ENCODE assay signal across 33 cellular contexts in genomic region chr10:111811515-111811914, GRCh38.
"Had no signal": no experiment of that assay in that cellular context is flagged by ENCODE, and none has a peak within 500 bp of the region (broad histone marks: within the 10 kb centered on the region; RNA-seq: fewer than 3 reads in every experiment).

No MANE protein-coding gene starts in this region.

- H3K4me1 ChIP-seq: adrenal gland, body of pancreas, breast epithelium had no signal

- H3K36me3 ChIP-seq: adrenal gland, brain microvascular endothelial cell, breast epithelium had no signal

- ATAC-seq: activated CD8-positive, alpha-beta T cell treated with anti-CD3 and anti-CD28 coated beads for 36 hours; activated naive CD4-positive, alpha-beta T cell treated with anti-CD3 and anti-CD28 coated beads, Interleukin-2, amount 50 U/mL, for 72 hours; activated T-cell treated with anti-CD3 and anti-CD28 coated beads, Interleukin-2, amount 50 U/mL, for 4 hours; activated T-cell treated with anti-CD3 and anti-CD28 coated beads, Interleukin-2, amount 50 U/mL, for 72 hours; activated T-helper 17 cell treated with anti-CD3 and anti-CD28 coated beads, Interleukin-2, amount 50 U/mL, for 72 hours; body of pancreas had no signal

- H3K27ac ChIP-seq: adrenal gland, body of pancreas, brain microvascular endothelial cell, breast epithelium, VCaP had no signal

- DNase-seq: activated B cell treated with CpG ODN at 0.5 μM for 24 hours; activated CD4-positive, alpha-beta memory T cell treated with anti-CD3 and anti-CD28 coated beads for 36 hours; activated CD4-positive, alpha-beta T cell treated with anti-CD3 and anti-CD28 coated beads for 4 hours; activated CD4-positive, alpha-beta T cell treated with anti-CD3 and anti-CD28 coated beads, Interleukin-2, amount 10 ng/mL, durations not matched to agents 24 days and 14 days; activated CD4-positive, alpha-beta T cell treated with anti-CD3 and anti-CD28 coated beads, Interleukin-2, amount 50 U/mL, for 1 hour; activated CD4-positive, alpha-beta T cell treated with anti-CD3 and anti-CD28 coated beads, Interleukin-2, amount 50 U/mL, for 4 hours; activated CD4-positive, CD25-positive, alpha-beta regulatory T cell treated with anti-CD3 and anti-CD28 coated beads, Interleukin-2, amount 50 U/mL, for 72 hours; activated CD8-positive, alpha-beta memory T cell treated with anti-CD3 and anti-CD28 coated beads, Interleukin-2, amount 50 U/mL, for 4 hours; activated CD8-positive, alpha-beta T cell treated with anti-CD3 and anti-CD28 coated beads for 36 hours; activated effector memory CD4-positive, alpha-beta T cell treated with anti-CD3 and anti-CD28 coated beads, Interleukin-2, amount 50 U/mL, for 16 hours; activated gamma-delta T cell treated with Interleukin-2 at 50 U/mL for 16 hours; activated naive CD4-positive, alpha-beta T cell; activated naive CD4-positive, alpha-beta T cell treated with anti-CD3 and anti-CD28 coated beads for 36 hours; activated naive CD4-positive, alpha-beta T cell treated with anti-CD3 and anti-CD28 coated beads, Interleukin-2, amount 50 U/mL, for 16 hours; activated naive CD8-positive, alpha-beta T cell treated with anti-CD3 and anti-CD28 coated beads for 36 hours; activated T-cell treated with anti-CD3 and anti-CD28 coated beads for 4 hours; activated T-cell treated with anti-CD3 and anti-CD28 coated beads, Interleukin-2, amount 50 U/mL, for 1 hour; activated T-cell treated with anti-CD3 and anti-CD28 coated beads, Interleukin-2, amount 50 U/mL, for 4 hours; activated T-cell treated with anti-CD3 and anti-CD28 coated beads, Interleukin-2, amount 50 U/mL, for 72 hours; adrenal gland; amniotic stem cell; aorta; body of pancreas; brain microvascular endothelial cell; central memory CD4-positive, alpha-beta T cell; T-helper 2 cell; T-helper 9 cell had no signal

- H3K4me3 ChIP-seq: adrenal gland, body of pancreas, breast epithelium had no signal

- H3K27me3 ChIP-seq: adrenal gland, body of pancreas, brain microvascular endothelial cell, breast epithelium had no signal

- FAIRE-seq: astrocyte, TTC549 had no signal

- H3K9me3 ChIP-seq: adrenal gland, body of pancreas, breast epithelium had no signal
